In the genomic region with DNA sequence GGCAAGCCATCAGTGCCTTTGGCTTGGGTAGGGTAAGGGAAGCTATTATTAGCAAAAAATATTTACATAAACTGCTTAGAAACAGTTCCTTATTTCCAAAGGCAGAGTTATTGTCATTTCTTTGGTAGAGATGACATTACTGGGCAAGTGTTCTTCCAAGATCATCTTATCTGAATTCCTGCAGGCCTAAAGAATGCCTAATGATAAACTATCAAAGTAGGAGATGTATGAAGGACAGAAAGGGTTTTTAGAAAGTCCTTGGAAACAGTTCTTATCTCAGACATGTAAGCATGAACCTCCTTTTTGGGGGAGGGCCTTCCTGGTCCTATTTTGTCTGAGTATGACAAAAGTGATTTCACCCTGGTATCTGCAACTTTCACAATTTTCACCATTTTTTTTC, we compare ENCODE assay signal across 1 cellular context.
A peak's percentile ranks its signal among the peaks of the same experiment; 100 is the strongest.
TF ChIP-seq lines count a peak whose summit lies in the region.

No MANE protein-coding gene starts in this region.

TF ChIP-seq in K562, 482 proteins besides CTCF, POLR2A, EP300 and RAD21 (continued from another document):
- TF ChIP-seq NR0B1 (IDR thresholded peaks at IDR 0.05; ENCODE audit: partially characterized antibody): no peak
- TF ChIP-seq ZNF507 (tag; conservative IDR thresholded peaks at IDR 0.05): no peak
- TF ChIP-seq LEF1 (IDR thresholded peaks at IDR 0.05): peak; percentile 81
- peak; percentile 60 for TF ChIP-seq ATF7 (IDR thresholded peaks at IDR 0.05)
- TF ChIP-seq FOXK2 (conservative IDR thresholded peaks at IDR 0.05 in 1 of 2, IDR thresholded peaks at IDR 0.05 in 1 of 2; ENCODE audit: low read depth in 2 of 2): peak in 1 of 2 experiments; percentile 64; a peak in 2 of 4 replicates
- TF ChIP-seq ZNF274 (IDR thresholded peaks at IDR 0.05; ENCODE audit: borderline replicate concordance, low read depth, low read length): no peak
- TF ChIP-seq PHB (CRISPR knock-in tag; IDR thresholded peaks at IDR 0.05): no peak
- TF ChIP-seq MED1 (CRISPR knock-in tag; IDR thresholded peaks at IDR 0.05; ENCODE audit: borderline replicate concordance): no peak
- TF ChIP-seq ZNF175 (CRISPR knock-in tag; IDR thresholded peaks at IDR 0.05; ENCODE audit: low read depth): no peak
- no peak for TF ChIP-seq CBFB (CRISPR knock-in tag; IDR thresholded peaks at IDR 0.05)
- TF ChIP-seq E4F1 (CRISPR knock-in tag; IDR thresholded peaks at IDR 0.05; ENCODE audit: borderline replicate concordance): no peak
- TF ChIP-seq, protein P1, sequence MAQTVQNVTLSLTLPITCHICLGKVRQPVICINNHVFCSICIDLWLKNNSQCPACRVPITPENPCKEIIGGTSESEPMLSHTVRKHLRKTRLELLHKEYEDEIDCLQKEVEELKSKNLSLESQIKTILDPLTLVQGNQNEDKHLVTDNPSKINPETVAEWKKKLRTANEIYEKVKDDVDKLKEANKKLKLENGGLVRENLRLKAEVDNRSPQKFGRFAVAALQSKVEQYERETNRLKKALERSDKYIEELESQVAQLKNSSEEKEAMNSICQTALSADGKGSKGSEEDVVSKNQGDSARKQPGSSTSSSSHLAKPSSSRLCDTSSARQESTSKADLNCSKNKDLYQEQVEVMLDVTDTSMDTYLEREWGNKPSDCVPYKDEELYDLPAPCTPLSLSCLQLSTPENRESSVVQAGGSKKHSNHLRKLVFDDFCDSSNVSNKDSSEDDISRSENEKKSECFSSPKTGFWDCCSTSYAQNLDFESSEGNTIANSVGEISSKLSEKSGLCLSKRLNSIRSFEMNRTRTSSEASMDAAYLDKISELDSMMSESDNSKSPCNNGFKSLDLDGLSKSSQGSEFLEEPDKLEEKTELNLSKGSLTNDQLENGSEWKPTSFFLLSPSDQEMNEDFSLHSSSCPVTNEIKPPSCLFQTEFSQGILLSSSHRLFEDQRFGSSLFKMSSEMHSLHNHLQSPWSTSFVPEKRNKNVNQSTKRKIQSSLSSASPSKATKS (CRISPR knock-in tag; IDR thresholded peaks at IDR 0.05): no peak
- TF ChIP-seq GATAD2A (IDR thresholded peaks at IDR 0.05): peak; percentile 72; the same call in 1 of the 2 replicates
- TF ChIP-seq ZFX (CRISPR knock-in tag; IDR thresholded peaks at IDR 0.05): peak; percentile 19; the same call in 1 of the 2 replicates
- no peak for TF ChIP-seq ZNF3 (CRISPR knock-in tag; IDR thresholded peaks at IDR 0.05)
- no peak for TF ChIP-seq HNRNPLL (IDR thresholded peaks at IDR 0.05; ENCODE audit: low read depth, low read length, poor library complexity, severe bottlenecking)
- TF ChIP-seq, protein P2, sequence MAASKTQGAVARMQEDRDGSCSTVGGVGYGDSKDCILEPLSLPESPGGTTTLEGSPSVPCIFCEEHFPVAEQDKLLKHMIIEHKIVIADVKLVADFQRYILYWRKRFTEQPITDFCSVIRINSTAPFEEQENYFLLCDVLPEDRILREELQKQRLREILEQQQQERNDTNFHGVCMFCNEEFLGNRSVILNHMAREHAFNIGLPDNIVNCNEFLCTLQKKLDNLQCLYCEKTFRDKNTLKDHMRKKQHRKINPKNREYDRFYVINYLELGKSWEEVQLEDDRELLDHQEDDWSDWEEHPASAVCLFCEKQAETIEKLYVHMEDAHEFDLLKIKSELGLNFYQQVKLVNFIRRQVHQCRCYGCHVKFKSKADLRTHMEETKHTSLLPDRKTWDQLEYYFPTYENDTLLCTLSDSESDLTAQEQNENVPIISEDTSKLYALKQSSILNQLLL (CRISPR knock-in tag; IDR thresholded peaks at IDR 0.05; ENCODE audit: borderline replicate concordance): no peak
- TF ChIP-seq XRCC4 (IDR thresholded peaks at IDR 0.05; ENCODE audit: extremely low read depth, insufficient read depth, insufficient read length): no peak
- TF ChIP-seq ZNF134 (CRISPR knock-in tag; conservative IDR thresholded peaks at IDR 0.05): no peak
